ENCODE assay signal across 9 cellular contexts in the genomic region with DNA sequence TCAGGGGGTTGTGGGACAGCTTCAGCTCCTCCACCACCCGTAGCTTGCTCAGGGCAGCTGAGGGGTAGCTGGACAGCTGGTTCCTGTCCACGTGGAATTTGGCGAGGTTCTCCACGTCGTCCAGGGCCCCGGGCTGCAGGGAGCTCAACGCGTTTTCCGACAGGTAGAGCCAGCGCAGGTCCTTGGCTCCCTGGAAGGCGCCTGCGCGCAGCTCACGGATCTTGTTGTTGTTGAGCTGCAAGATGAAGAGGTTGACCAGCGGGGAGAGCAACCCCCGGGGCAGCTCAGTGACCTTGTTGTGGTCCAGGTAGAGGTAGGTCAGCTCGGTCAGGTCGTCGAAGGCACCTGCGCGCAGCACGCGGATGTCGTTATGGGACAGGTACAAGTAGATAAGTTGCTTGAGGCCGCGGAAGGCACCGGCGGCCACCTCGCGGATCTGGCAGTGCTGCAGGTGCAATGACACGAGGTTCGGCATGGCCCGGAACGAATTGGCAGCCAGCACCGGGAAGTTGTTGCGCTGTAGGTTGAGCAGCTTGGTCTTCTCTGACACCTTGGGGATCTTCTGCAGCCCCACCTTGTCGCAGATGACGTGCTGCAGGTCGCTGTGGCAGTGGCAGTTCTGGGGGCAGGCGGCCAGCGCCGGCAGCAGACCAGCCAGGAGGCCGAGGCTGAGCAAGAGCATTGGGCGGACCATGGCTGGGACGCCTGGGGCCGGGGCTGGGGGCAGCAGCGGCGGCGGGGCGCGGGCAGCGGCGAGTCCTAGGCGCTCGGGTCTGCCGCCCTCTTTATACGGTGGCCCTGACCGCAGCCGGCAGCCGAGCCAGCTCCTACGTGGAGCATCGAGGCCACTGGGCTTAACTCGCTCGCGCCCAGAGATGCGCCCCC. TPM values are rescaled to one million over a fixed set of nuclear protein-coding genes. Genes with fewer than 3 reads are reported as not detected.
DNase-seq lines count a peak whose midpoint lies in the region; ATAC-seq, FAIRE-seq and TF ChIP-seq lines count a peak whose summit lies in the region.
"Had no signal": no experiment of that assay in that cellular context is flagged by ENCODE, and none has a peak within 500 bp of the region (broad histone marks: within the 10 kb centered on the region; RNA-seq: fewer than 3 reads in every experiment).

TSS of gene CHAD (minus strand) at position 761 of the 885 bp plus-strand sequence. CDS start at position 694, 67 bp downstream.

- H3K4me3 Mint-ChIP-seq in brain = peak within 1 kb of the TSS; percentile 15 to 65 (median 53)

- peaks cover 57% of the 10 kb centered on the region for H3K27me3 Mint-ChIP-seq in brain

- H3K36me3 Mint-ChIP-seq in brain = no peaks in the 10 kb centered on the region

- H3K9ac ChIP-seq in keratinocyte (ENCODE audit: control insufficient read depth, extremely low read depth, insufficient read depth, low read length) (no peak within 1 kb of the TSS), skeletal muscle tissue (ENCODE audit: low read depth in 1 of 3, low read length in 3 of 3) (peak within 1 kb of the TSS; percentile 33 to 69 (median 38))

- H2AFZ ChIP-seq in keratinocyte (ENCODE audit: control insufficient read depth, low read length) = no peak within 1 kb of the TSS

- no peaks in the 10 kb centered on the region for H4K20me1 ChIP-seq in keratinocyte (ENCODE audit: control insufficient read depth, extremely low read depth, insufficient read depth, low read length)

- peaks cover 0 to 4% (median 0%) of the 10 kb centered on the region in 5 experiments for H3K9me3 Mint-ChIP-seq in brain

- dilution Hi-C loops in keratinocyte (cut with MboI; ENCODE audit: extremely low pct_ligation_motif_present, low sequenced_read_pairs) = no loop called here

- no peak within 1 kb of the TSS for H3K27ac Mint-ChIP-seq in brain

- H3K4me1 ChIP-seq in keratinocyte (ENCODE audit: control insufficient read depth, extremely low read depth, insufficient read depth, low read length) = peaks cover 10% of the 10 kb centered on the region
- peaks cover 47 to 65% (median 48%) of the 10 kb centered on the region in 3 donors for H3K4me1 ChIP-seq in skeletal muscle tissue (ENCODE audit: control insufficient read depth in 3 of 3, insufficient read depth in 3 of 3, low read length in 3 of 3)

- ATAC-seq in GM18858 (IDR thresholded peaks at IDR 0.05; ENCODE audit: unreplicated experiment) (no peak), GM21786 (IDR thresholded peaks at IDR 0.05; ENCODE audit: unreplicated experiment) (no peak), GM19467 (IDR thresholded peaks at IDR 0.05; ENCODE audit: unreplicated experiment) (no peak)
- ATAC-seq: GM12878 had no signal

- H3K4me2 ChIP-seq in keratinocyte (ENCODE audit: control insufficient read depth, extremely low read depth, insufficient read depth, low read depth, low read length) = peak within 1 kb of the TSS; percentile 32

- peaks cover 21% of the 10 kb centered on the region for H3K4me1 Mint-ChIP-seq in brain

- H3K9me1 ChIP-seq in keratinocyte (ENCODE audit: control insufficient read depth, extremely low read depth, insufficient read depth, low read length) = no peaks in the 10 kb centered on the region

- H3K36me3 ChIP-seq in keratinocyte (ENCODE audit: control insufficient read depth in 2 of 2, extremely low read depth in 1 of 2, insufficient read depth in 2 of 2, low read length in 2 of 2) (peaks cover 2 to 22% of the 10 kb centered on the region in 2 experiments), skeletal muscle tissue (ENCODE audit: control insufficient read depth in 3 of 3, insufficient read depth in 3 of 3, low read length in 3 of 3) (peaks cover 0 to 4% (median 3%) of the 10 kb centered on the region in 3 donors)

- H3K4me3 ChIP-seq in keratinocyte (ENCODE audit: control insufficient read depth in 2 of 3, extremely low read depth in 1 of 3, insufficient read depth in 2 of 3, low read depth in 1 of 3, low read length in 3 of 3) = no peak within 1 kb of the TSS
- H3K4me3 ChIP-seq in skeletal muscle tissue (ENCODE audit: low read length in 3 of 3) = peak within 1 kb of the TSS; percentile 35 to 70 (median 64)
- H3K4me3 ChIP-seq: GM12878 had no signal

- peak; percentile 52 for DNase-seq in GM13977 (ENCODE audit: low spot score)
- DNase-seq in keratinocyte (ENCODE audit: low read depth, low spot score) = no peak
- DNase-seq in stimulated activated CD4-positive, alpha-beta T cell treated with anti-CD3 and anti-CD28 coated beads, Interleukin-4, amount 100 ng/mL, for 24 hours = no peak

- FAIRE-seq in keratinocyte (lab: Jason Lieb, UNC) = no peak
- FAIRE-seq: GM12878 had no signal

- H3K79me2 ChIP-seq in keratinocyte (ENCODE audit: control insufficient read depth, insufficient read depth, low read length) = no peaks in the 10 kb centered on the region

- in situ Hi-C loops in GM13977 (cut with MboI; ENCODE audit: low pct_unique_long_range_greater_than_20kb, low sequenced_read_pairs, unreplicated experiment) = loop anchor here (10.0 kb wide), 1 partner anchor 64 kb away; no protein-coding TSS in a partner anchor

- H3K27ac ChIP-seq in keratinocyte (ENCODE audit: control insufficient read depth, insufficient read depth, low read length) (no peak within 1 kb of the TSS), skeletal muscle tissue (ENCODE audit: low read depth, low read length) (peak within 1 kb of the TSS; percentile 29)

- no peak for TF ChIP-seq CTCF in GM13977 (IDR thresholded peaks at IDR 0.05; ENCODE audit: extremely low read depth, insufficient read depth, missing control alignments)
- no peak for TF ChIP-seq CTCF in brain (conservative IDR thresholded peaks at IDR 0.05)
- no peak for TF ChIP-seq CTCF in keratinocyte (optimal IDR thresholded peaks at IDR 0.05 in 1 of 3, IDR thresholded peaks at IDR 0.05 in 1 of 3, conservative IDR thresholded peaks at IDR 0.05 in 1 of 3; ENCODE audit: extremely low read depth in 1 of 3, insufficient read depth in 2 of 3, low read length in 3 of 3)

- H3K9me3 ChIP-seq in keratinocyte (ENCODE audit: control insufficient read depth, low read depth, low read length) = no peaks in the 10 kb centered on the region
- H3K9me3 ChIP-seq in skeletal muscle tissue (ENCODE audit: control insufficient read depth in 3 of 3, low read length in 3 of 3) = no peaks in the 10 kb centered on the region

- peaks cover 30% of the 10 kb centered on the region for H3K27me3 ChIP-seq in keratinocyte (ENCODE audit: control insufficient read depth, extremely low read depth, insufficient read depth, low read length)
- peaks cover 0 to 9% (median 4%) of the 10 kb centered on the region in 3 donors for H3K27me3 ChIP-seq in skeletal muscle tissue (ENCODE audit: control insufficient read depth in 3 of 3, insufficient read depth in 3 of 3, low read length in 3 of 3)

RNA-seq across cellular contexts. Expression of gene CHAD, which starts in this region (rescaled TPM):
- 2.7 TPM for polyA plus RNA-seq in brain (ENCODE audit: insufficient read depth, low read depth, low replicate concordance)
- not detected in 3 replicates for polyA plus RNA-seq in keratinocyte
- polyA plus RNA-seq in keratinocyte (2011; ENCODE audit: low read depth) = not detected
- not detected in 2 replicates for polyA plus RNA-seq in keratinocyte (2011; cell fraction: cytosol; rRNA removed)
- polyA plus RNA-seq in keratinocyte (2011; cell fraction: nucleus; rRNA removed) = not detected in 2 replicates
- 0.48 and 0.80 TPM in 2 replicates for polyA plus RNA-seq in keratinocyte (2012; ENCODE audit: low replicate concordance)
- polyA minus RNA-seq in keratinocyte = not detected in 3 replicates
- polyA minus RNA-seq in keratinocyte (2011; cell fraction: cytosol; rRNA and poly(A)+ RNA removed) = not detected
- polyA minus RNA-seq in keratinocyte (2011; cell fraction: nucleus; rRNA and poly(A)+ RNA removed) = not detected in 2 replicates
- 1.6 TPM for total RNA-seq in skeletal muscle tissue
- total RNA-seq: GM12878 had no signal

Comparison
In these comparisons a context has a peak if more than half of its experiments do, and no peak if none do; other contexts are left out.
1. H3K4me3 ChIP-seq: peak in skeletal muscle tissue (3 of 3); none in keratinocyte (0 of 3).